In genomic region chr9:4936823-4937222, GRCh38 we compare ENCODE assay signal across 11 cellular contexts. TPM values are rescaled to one million over a fixed set of nuclear protein-coding genes. Genes with fewer than 3 reads are reported as not detected.
DNase-seq lines count a peak whose midpoint lies in the region; ATAC-seq and TF ChIP-seq lines count a peak whose summit lies in the region.
"Had no signal": no experiment of that assay in that cellular context is flagged by ENCODE, and none has a peak within 500 bp of the region (broad histone marks: within the 10 kb centered on the region; RNA-seq: fewer than 3 reads in every experiment).

No MANE protein-coding gene starts in this region.

- no peaks in the 10 kb centered on the region for H3K36me3 ChIP-seq in upper lobe of right lung
- H3K36me3 ChIP-seq: BLaER1, MG63 had no signal

- H3K4me1 Mint-ChIP-seq in T-helper 17 cell: peaks cover 32% of the 10 kb centered on the region

- H3K27ac Mint-ChIP-seq in T-helper 17 cell: peak overlapping the region; percentile 75

- H3K4me3 Mint-ChIP-seq in T-helper 17 cell: peak overlapping the region; percentile 67

- H3K27me3 Mint-ChIP-seq in T-helper 17 cell: no peaks in the 10 kb centered on the region

- peak; percentile 27 for DNase-seq in stimulated activated CD4-positive, alpha-beta T cell treated with anti-CD3 and anti-CD28 coated beads, Interleukin-15, amount 100 ng/mL, for 24 hours
- no peak for DNase-seq in stimulated activated CD4-positive, alpha-beta T cell treated with anti-CD3 and anti-CD28 coated beads, Interleukin-4, amount 100 ng/mL, for 4 hours
- DNase-seq in T-helper 17 cell (no peak), upper lobe of right lung (no peak), middle frontal gyrus (ENCODE audit: extremely low spot score, low spot score) (no peak), NCI-H146 treated with DMSO at 0.1 percent for 48 hours (lab: John Stamatoyannopoulos, UW; ENCODE audit: unreplicated experiment) (no peak), caudate nucleus (lab: John Stamatoyannopoulos, UW) (no peak)
- DNase-seq: MG63 had no signal

- H3K9me3 ChIP-seq in T-helper 17 cell (ENCODE audit: control insufficient read depth, low read length, poor library complexity, severe bottlenecking): no peaks in the 10 kb centered on the region
- no peaks in the 10 kb centered on the region for H3K9me3 ChIP-seq in upper lobe of right lung
- H3K9me3 ChIP-seq: BLaER1, MG63 had no signal

- ATAC-seq in HG02852 (IDR thresholded peaks at IDR 0.05; ENCODE audit: unreplicated experiment): peak; percentile 64
- ATAC-seq in T-helper 17 cell: no peak
- peak; percentile 23 for ATAC-seq in upper lobe of right lung

- no peaks in the 10 kb centered on the region for H3K27me3 ChIP-seq in upper lobe of right lung
- H3K27me3 ChIP-seq: BLaER1, MG63 had no signal

- intact Hi-C loops in upper lobe of right lung (cut with DNase I): no loop called here

- H3K27ac ChIP-seq in upper lobe of right lung (no peak overlapping the region), caudate nucleus (ENCODE audit: low read depth, low read length) (no peak overlapping the region)
- H3K27ac ChIP-seq: BLaER1 had no signal

- peaks cover 31% of the 10 kb centered on the region for H3K4me1 ChIP-seq in upper lobe of right lung

- H3K4me3 ChIP-seq in upper lobe of right lung: no peak overlapping the region
- H3K4me3 ChIP-seq: BLaER1, MG63 had no signal

- peaks cover 4% of the 10 kb centered on the region for H3K36me3 Mint-ChIP-seq in T-helper 17 cell (ENCODE audit: low read depth)
- H3K36me3 Mint-ChIP-seq: brain had no signal

- TF ChIP-seq CTCF in upper lobe of right lung (IDR thresholded peaks at IDR 0.05): no peak

RNA-seq across cellular contexts. Expression of gene JAK2, which starts 48.2 kb away (rescaled TPM):
- total RNA-seq in T-helper 17 cell (10 to 100 TPM; 14.6 TPM), upper lobe of right lung (24.4 TPM)
